Comparison of ENCODE assay signal across 8 cellular contexts in genomic region chr2:126634273-126634861, GRCh38. TPM values are rescaled to one million over a fixed set of nuclear protein-coding genes. Genes with fewer than 3 reads are reported as not detected.
DNase-seq lines count a peak whose midpoint lies in the region; ATAC-seq and TF ChIP-seq lines count a peak whose summit lies in the region.

No MANE protein-coding gene starts in this region.

- H3K36me3 ChIP-seq in upper lobe of right lung: no peaks in the 10 kb centered on the region

- no peaks in the 10 kb centered on the region for H3K9me3 ChIP-seq in upper lobe of right lung

- intact Hi-C loops in upper lobe of right lung (cut with DNase I): no loop called here

- H3K27ac ChIP-seq in C4-2B: no peak overlapping the region
- no peak overlapping the region for H3K27ac ChIP-seq in VCaP
- no peak overlapping the region for H3K27ac ChIP-seq in upper lobe of right lung

- TF ChIP-seq CTCF in C4-2B (conservative IDR thresholded peaks at IDR 0.05): peak; percentile 84
- peak; percentile 37 for TF ChIP-seq CTCF in GM20000 (IDR thresholded peaks at IDR 0.05; ENCODE audit: extremely low read depth, missing control alignments)
- peak; percentile 85 for TF ChIP-seq CTCF in VCaP (conservative IDR thresholded peaks at IDR 0.05)
- TF ChIP-seq CTCF in foreskin fibroblast (IDR thresholded peaks at IDR 0.05; ENCODE audit: low read depth, low read length): peak; percentile 65
- TF ChIP-seq CTCF in upper lobe of right lung (IDR thresholded peaks at IDR 0.05): peak; percentile 57

- no peaks in the 10 kb centered on the region for H3K27me3 ChIP-seq in upper lobe of right lung

- DNase-seq in GM20000 (ENCODE audit: low spot score) (peak; percentile 37), foreskin fibroblast (peak in 1 of 2 donors; percentile 53), upper lobe of right lung (no peak)

- no peaks in the 10 kb centered on the region for H3K4me1 ChIP-seq in upper lobe of right lung

- ATAC-seq in upper lobe of right lung: peak; percentile 60
- ATAC-seq in GM19397 (IDR thresholded peaks at IDR 0.05; ENCODE audit: unreplicated experiment): no peak
- no peak for ATAC-seq in HG03571 (IDR thresholded peaks at IDR 0.05; ENCODE audit: unreplicated experiment)
- no peak for ATAC-seq in GM18873 (IDR thresholded peaks at IDR 0.05; ENCODE audit: low FRiP score, unreplicated experiment)

- H3K4me3 ChIP-seq in foreskin fibroblast (ENCODE audit: low read depth in 1 of 2, low read length in 2 of 2): no peak overlapping the region
- H3K4me3 ChIP-seq in upper lobe of right lung: no peak overlapping the region

RNA-seq across cellular contexts. Expression of gene GYPC, which starts 21.6 kb away (rescaled TPM):
- total RNA-seq in upper lobe of right lung: 76.7 TPM
